14 cellular contexts compared by ENCODE assay signal in genomic region chr21:20272791-20273362, GRCh38.
DNase-seq lines count a peak whose midpoint lies in the region; ATAC-seq and TF ChIP-seq lines count a peak whose summit lies in the region.
"Had no signal": no experiment of that assay in that cellular context is flagged by ENCODE, and none has a peak within 500 bp of the region (broad histone marks: within the 10 kb centered on the region; RNA-seq: fewer than 3 reads in every experiment).

No MANE protein-coding gene starts in this region.

- 47% methylated on average over 5 of the region's 5 CpGs for WGBS in hepatocyte (ENCODE audit: low lambda C conversion rate, missing lambda C conversion rate)
- no CpG with 5 or more reads among the region's 5 CpGs for WGBS in trophoblast cell (ENCODE audit: extremely low coverage, insufficient coverage, insufficient read length)

- no peak overlapping the region for H4K12ac ChIP-seq in trophoblast cell (ENCODE audit: low read depth, low read length)

- H3K4me3 ChIP-seq in RWPE2 (ENCODE audit: severe bottlenecking) (no peak overlapping the region), hepatocyte (no peak overlapping the region), trophoblast cell (ENCODE audit: low read depth, low read length) (no peak overlapping the region)
- H3K4me3 ChIP-seq: SJCRH30 had no signal

- H3K27ac ChIP-seq in RWPE2 (ENCODE audit: poor library complexity, severe bottlenecking), result no peak overlapping the region
- no peak overlapping the region for H3K27ac ChIP-seq in hepatocyte
- H3K27ac ChIP-seq in trophoblast cell (ENCODE audit: low read depth, low read length), result peak overlapping the region; percentile 74
- H3K27ac ChIP-seq: SJCRH30 had no signal

- no peak overlapping the region for H3K23ac ChIP-seq in trophoblast cell (ENCODE audit: low read length)

- H3K9ac ChIP-seq in trophoblast cell (ENCODE audit: low read length), result no peak overlapping the region

- H3K36me3 ChIP-seq in RWPE2 (ENCODE audit: low read depth) (no peaks in the 10 kb centered on the region), hepatocyte (replicated peaks; ENCODE audit: insufficient read depth, low read depth) (no peaks in the 10 kb centered on the region), trophoblast cell (ENCODE audit: control insufficient read depth in 1 of 2, insufficient read depth in 2 of 2, low read length in 2 of 2) (peaks cover 0 to 2% of the 10 kb centered on the region in 2 experiments)
- H3K36me3 ChIP-seq: SJCRH30 had no signal

- H3K79me1 ChIP-seq in trophoblast cell (ENCODE audit: low read length), result no peaks in the 10 kb centered on the region

- H3K4me1 ChIP-seq in RWPE2 (ENCODE audit: insufficient read depth, poor library complexity, severe bottlenecking) (no peaks in the 10 kb centered on the region), hepatocyte (ENCODE audit: insufficient read depth) (no peaks in the 10 kb centered on the region), trophoblast cell (ENCODE audit: control insufficient read depth in 1 of 2, insufficient read depth in 2 of 2, low read length in 2 of 2) (peaks cover 0 to 9% of the 10 kb centered on the region in 2 experiments)
- H3K4me1 ChIP-seq: SJCRH30 had no signal

- no peak overlapping the region for H2BK12ac ChIP-seq in trophoblast cell (ENCODE audit: low read length)

- H4K91ac ChIP-seq in trophoblast cell (ENCODE audit: low read depth, low read length), result no peak overlapping the region

- H2AFZ ChIP-seq in hepatocyte (peak overlapping the region; percentile 17), trophoblast cell (ENCODE audit: insufficient read depth, low read length, poor library complexity) (no peak overlapping the region)

- H3K4ac ChIP-seq in trophoblast cell (ENCODE audit: low read depth, low read length), result no peak overlapping the region

- H3K27me3 ChIP-seq in RWPE2 (ENCODE audit: insufficient read depth, poor library complexity, severe bottlenecking), result no peaks in the 10 kb centered on the region
- H3K27me3 ChIP-seq in hepatocyte, result no peaks in the 10 kb centered on the region
- H3K27me3 ChIP-seq in trophoblast cell (ENCODE audit: insufficient read depth, low read length), result no peaks in the 10 kb centered on the region
- H3K27me3 ChIP-seq: SJCRH30 had no signal

- H3K9me2 ChIP-seq in hepatocyte (replicated peaks; ENCODE audit: insufficient read depth), result no peaks in the 10 kb centered on the region

- no peak overlapping the region for H3K14ac ChIP-seq in trophoblast cell (ENCODE audit: low read length)

- H3K9me3 ChIP-seq in RWPE2 (ENCODE audit: severe bottlenecking) (no peaks in the 10 kb centered on the region), hepatocyte (ENCODE audit: low read depth) (no peaks in the 10 kb centered on the region), trophoblast cell (ENCODE audit: insufficient read depth, low read depth, low read length) (no peaks in the 10 kb centered on the region)
- H3K9me3 ChIP-seq: SJCRH30 had no signal

- no peak for TF ChIP-seq CTCF in RWPE2 (IDR thresholded peaks at IDR 0.05; ENCODE audit: poor library complexity, severe bottlenecking)
- no peak for TF ChIP-seq CTCF in hepatocyte (IDR thresholded peaks at IDR 0.05; ENCODE audit: poor library complexity)

- 0 out of 3 replicates have a peak, but pooled peaks have one; percentile 38 for ATAC-seq in RWPE2 (ENCODE audit: low read depth)
- no peak for ATAC-seq in HG02588 (IDR thresholded peaks at IDR 0.05; ENCODE audit: unreplicated experiment)

- no peak overlapping the region for H3K4me2 ChIP-seq in hepatocyte
- peak overlapping the region; percentile 23 for H3K4me2 ChIP-seq in trophoblast cell (ENCODE audit: low read length)

- DNase-seq in MV-4-11 (lab: John Stamatoyannopoulos, UW) (peak; percentile 12), RWPE2 (ENCODE audit: low spot score) (no peak), hepatocyte (ENCODE audit: low spot score) (no peak), trophoblast cell (peak; percentile 44 to 61), GF-D8 (lab: John Stamatoyannopoulos, UW) (no peak), DMS53 treated with DMSO at 0.1 percent for 48 hours (lab: John Stamatoyannopoulos, UW; ENCODE audit: unreplicated experiment) (no peak), KG1 (lab: John Stamatoyannopoulos, UW) (no peak)
- DNase-seq: CD8-positive, alpha-beta memory T cell; HCEC 1CT; NCI-H1048; NCI-H1694; NCI-H446 treated with DMSO at 0.1 percent for 48 hours; SJCRH30 had no signal

- H4K8ac ChIP-seq in trophoblast cell (ENCODE audit: low read depth, low read length), result no peak overlapping the region

- no peak overlapping the region for H2BK120ac ChIP-seq in trophoblast cell (ENCODE audit: insufficient read depth, low read length, poor library complexity)

- H2BK5ac ChIP-seq in trophoblast cell (ENCODE audit: low read depth, low read length, poor library complexity), result no peak overlapping the region

- no peaks in the 10 kb centered on the region for H3K79me2 ChIP-seq in hepatocyte
- H3K79me2 ChIP-seq in trophoblast cell (ENCODE audit: control insufficient read depth, insufficient read depth, low read length, poor library complexity), result no peaks in the 10 kb centered on the region

- no peak overlapping the region for H2AK5ac ChIP-seq in trophoblast cell (ENCODE audit: low read length)

- H3K18ac ChIP-seq in trophoblast cell (ENCODE audit: low read length), result no peak overlapping the region

- H4K20me1 ChIP-seq in hepatocyte (ENCODE audit: insufficient read depth, poor library complexity, severe bottlenecking), result no peaks in the 10 kb centered on the region

Comparison
In these comparisons a context has a peak if more than half of its experiments do, and no peak if none do; other contexts are left out.
1. DNase-seq: peak in MV-4-11 (single experiment) and trophoblast cell (2 of 2); none in RWPE2 (single experiment), hepatocyte (single experiment), GF-D8 (single experiment), DMS53 treated with DMSO at 0.1 percent for 48 hours (single experiment) and KG1 (single experiment).